Comparison of ENCODE assay signal across 37 cellular contexts in the genomic region with DNA sequence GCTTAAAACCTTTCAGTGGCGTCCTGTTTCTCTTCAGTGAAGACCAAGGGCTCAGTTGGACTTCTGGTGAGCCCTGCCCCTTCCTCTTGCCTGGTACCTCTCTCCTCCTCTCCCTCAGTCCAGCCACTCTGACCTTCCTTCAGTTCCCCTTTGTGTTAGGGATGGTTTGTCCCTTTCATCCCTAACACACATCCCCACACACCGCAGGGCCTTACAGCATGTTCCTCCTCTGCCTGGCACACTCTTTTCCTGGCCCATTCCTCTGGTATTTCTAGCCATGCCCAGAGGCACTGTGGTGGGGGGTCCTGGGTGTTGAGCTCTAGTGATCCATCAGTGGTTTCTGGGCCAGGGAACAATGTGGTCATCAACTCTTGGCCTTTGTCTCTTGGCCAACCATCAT. TPM values are rescaled to one million over a fixed set of nuclear protein-coding genes. Genes with fewer than 3 reads are reported as not detected.
DNase-seq lines count a peak whose midpoint lies in the region; ATAC-seq, FAIRE-seq and TF ChIP-seq lines count a peak whose summit lies in the region.
"Had no signal": no experiment of that assay in that cellular context is flagged by ENCODE, and none has a peak within 500 bp of the region (broad histone marks: within the 10 kb centered on the region; RNA-seq: fewer than 3 reads in every experiment).

No MANE protein-coding gene starts in this region.

- intact Hi-C loops in K562 (cut with micrococcal nuclease): no loop called here

- H3K14ac ChIP-seq in H1 (ENCODE audit: insufficient read length) (no peak overlapping the region), neuronal stem cell (ENCODE audit: low read length) (peak overlapping the region; percentile 17)

- in situ Hi-C loops in K562 (cut with MboI): no loop called here

- no TSS peak for BruUV-seq in K562 (replicated peaks; lab: Mats Ljungman, UMichigan)

- TF ChIP-seq POLR2A in K562 (conservative IDR thresholded peaks at IDR 0.05): no peak
- TF ChIP-seq POLR2A in H1 (IDR thresholded peaks at IDR 0.05; ENCODE audit: control extremely low read depth in 1 of 2, low read depth in 2 of 2, low read length in 2 of 2): no peak

- no peak for ATAC-seq in K562
- ATAC-seq in stimulated activated naive CD8-positive, alpha-beta T cell treated with anti-CD3 and anti-CD28 coated beads, Interleukin-15, Interleukin-2, amounts not matched to agents 100 U/mL and 50 U/mL, for 24 hours: no peak
- ATAC-seq: A549; CD8-positive, alpha-beta T cell had no signal

- H4K8ac ChIP-seq in H1 (ENCODE audit: extremely low read depth, insufficient read depth, low read length) (no peak overlapping the region), neuronal stem cell (ENCODE audit: low read depth, low read length) (no peak overlapping the region)

- no peaks in the 10 kb centered on the region for H3K79me2 ChIP-seq in K562 (ENCODE audit: control insufficient read depth, insufficient read depth, low read length)
- H3K79me2 ChIP-seq in H1 (ENCODE audit: control insufficient read depth in 1 of 2, insufficient read depth in 2 of 2, low read length in 2 of 2): no peaks in the 10 kb centered on the region

- H4K5ac ChIP-seq in H1 (ENCODE audit: insufficient read length, low read depth, low read length): no peak overlapping the region

- H3K4ac ChIP-seq in H1 (replicated peaks; ENCODE audit: insufficient read length, low read depth, low read length) (no peak overlapping the region), neuronal stem cell (ENCODE audit: low read length) (no peak overlapping the region)

- H2BK5ac ChIP-seq in H1 (ENCODE audit: low read depth, low read length) (no peak overlapping the region), neuronal stem cell (ENCODE audit: low read length) (no peak overlapping the region)

- no peak for TF ChIP-seq CTCF in K562 (IDR thresholded peaks at IDR 0.05 in 2 of 3, conservative IDR thresholded peaks at IDR 0.05 in 1 of 3; ENCODE audit: insufficient read depth in 2 of 3, low read depth in 1 of 3, low read length in 3 of 3)
- no peak for TF ChIP-seq CTCF in H1 (IDR thresholded peaks at IDR 0.05; ENCODE audit: control extremely low read depth in 1 of 3, insufficient read depth in 1 of 3, low read depth in 1 of 3, low read length in 3 of 3)

- H3K9me1 ChIP-seq in K562 (ENCODE audit: control insufficient read depth, insufficient read depth, low read length): peaks cover 47% of the 10 kb centered on the region

- POLR2A ChIA-PET in K562 (lab: Yijun Ruan, JAX) (interaction anchor here (0.9 to 19.9 kb wide), 2 partner anchors 24 to 57 kb away, joined by 4 to 414 read pairs; no protein-coding TSS in a partner anchor), H1 (lab: Charles Lee; ENCODE audit: partially characterized antibody) (no interaction called here)

- H2AK5ac ChIP-seq in H1 (ENCODE audit: low read depth, low read length) (no peak overlapping the region; the same call in 1 of the 2 replicates), neuronal stem cell (ENCODE audit: low read depth, low read length) (no peak overlapping the region)

- H3K9ac ChIP-seq in K562 (ENCODE audit: insufficient read depth in 1 of 2, low read depth in 2 of 2, low read length in 2 of 2) (no peak overlapping the region), H1 (replicated peaks in 1 of 4; ENCODE audit: extremely low read depth in 1 of 4, low read depth in 3 of 4, low read length in 3 of 4) (no peak overlapping the region), neuronal stem cell (ENCODE audit: low read depth, low read length, poor library complexity) (no peak overlapping the region)
- H3K9ac ChIP-seq: BLaER1; BLaER1 treated with 17β-estradiol and CSF1 and Interleukin-3, amounts not matched to agents 10 nM and 100 nM had no signal

- TF ChIP-seq RAD21 in K562 (CRISPR knock-in tag; conservative IDR thresholded peaks at IDR 0.05 in 1 of 2, IDR thresholded peaks at IDR 0.05 in 1 of 2) (no peak), H1 (IDR thresholded peaks at IDR 0.05 in 1 of 2, conservative IDR thresholded peaks at IDR 0.05 in 1 of 2; ENCODE audit: low read depth in 2 of 2, low read length in 2 of 2) (no peak)

- H3K4me2 ChIP-seq in K562 (ENCODE audit: insufficient read depth, low read length) (no peak overlapping the region), H1 (ENCODE audit: insufficient read depth in 1 of 2, low read depth in 2 of 2, low read length in 2 of 2) (no peak overlapping the region), neuronal stem cell (ENCODE audit: insufficient read depth, low read length, poor library complexity, severe bottlenecking) (no peak overlapping the region)
- H3K4me2 ChIP-seq: A549 had no signal

- 0 out of 2 replicates have a peak overlapping the region, but pooled peaks have one; percentile 14 for H2BK12ac ChIP-seq in H1 (ENCODE audit: low read depth, low read length)
- H2BK12ac ChIP-seq in neuronal stem cell (ENCODE audit: low read length): no peak overlapping the region

- H3K9me3 ChIP-seq in K562 (replicated peaks; ENCODE audit: control insufficient read depth, insufficient read depth, low read depth, low read length) (no peaks in the 10 kb centered on the region; the same call in 1 of the 2 replicates), H1 (ENCODE audit: insufficient read depth in 2 of 2, low read depth in 1 of 2, low read length in 1 of 2) (no peaks in the 10 kb centered on the region), neuronal stem cell (replicated peaks in 1 of 2; ENCODE audit: control insufficient read depth in 2 of 2, insufficient read depth in 1 of 2, low read depth in 1 of 2, low read length in 2 of 2) (peaks cover 0 to 4% of the 10 kb centered on the region in 2 donors)
- H3K9me3 ChIP-seq: A549; BE2C; BLaER1; BLaER1 treated with 17β-estradiol and CSF1 and Interleukin-3, amounts not matched to agents 10 nM and 100 nM; Caco-2 had no signal

- H3K23ac ChIP-seq in H1 (ENCODE audit: insufficient read length) (no peak overlapping the region), neuronal stem cell (ENCODE audit: low read depth, low read length, poor library complexity) (peak overlapping the region; percentile 37)

- H3K4me1 ChIP-seq in K562 (replicated peaks in 1 of 2; ENCODE audit: control insufficient read depth in 2 of 2, insufficient read depth in 2 of 2, low read length in 2 of 2) (peaks cover 14 to 41% of the 10 kb centered on the region in 2 experiments; a peak in 4 of 5 replicates), H1 (replicated peaks in 1 of 4; ENCODE audit: control insufficient read depth in 3 of 4, insufficient read depth in 4 of 4, low read length in 3 of 4) (peaks cover 2 to 11% (median 7%) of the 10 kb centered on the region in 4 experiments), neuronal stem cell (ENCODE audit: control insufficient read depth in 2 of 2, insufficient read depth in 1 of 2, low read depth in 1 of 2, low read length in 2 of 2) (peaks cover 8 to 18% of the 10 kb centered on the region in 2 donors)
- H3K4me1 ChIP-seq: BE2C, Caco-2 had no signal

- H3K27ac ChIP-seq in K562 (ENCODE audit: extremely low read depth, low read depth, low read length) (no peak overlapping the region), H1 (ENCODE audit: low read depth, low read length) (no peak overlapping the region), neuronal stem cell (replicated peaks; ENCODE audit: low read length) (no peak overlapping the region)
- H3K27ac ChIP-seq: 22Rv1; A549; BLaER1; BLaER1 treated with 17β-estradiol and CSF1 and Interleukin-3, amounts not matched to agents 10 nM and 100 nM; C4-2B had no signal

- CTCF ChIA-PET in K562 (lab: Yijun Ruan, JAX; ENCODE audit: low intra/inter-chr PET ratio) (interaction anchor here (0.6 kb wide), 2 partner anchors 14 to 732 kb away, joined by 3 read pairs; no protein-coding TSS in a partner anchor), H1 (lab: Charles Lee; ENCODE audit: partially characterized antibody) (interaction anchor here (0.6 kb wide), 1 partner anchor 50 kb away, joined by 3 read pairs; a partner anchor contains a TSS)

- peaks cover 4% of the 10 kb centered on the region for H3K23me2 ChIP-seq in H1 (ENCODE audit: low read depth, low read length)

- WGBS in K562 (ENCODE audit: insufficient coverage, low coverage, missing lambda C conversion rate): 2% methylated on average over 2 of the region's 2 CpGs
- WGBS in H1 (ENCODE audit: extremely low coverage in 1 of 2, insufficient coverage in 1 of 2, insufficient read length in 1 of 2, insufficient replicate concordance in 2 of 2, low coverage in 1 of 2, low lambda C conversion rate in 2 of 2, missing lambda C conversion rate in 1 of 2), 2 experiments: 82% methylated on average over 2 of the region's 2 CpGs; no CpG with 5 or more reads in 1 of the 2 experiments
- no CpG with 5 or more reads among the region's 2 CpGs for WGBS in neuronal stem cell (ENCODE audit: extremely low coverage in 2 of 2, insufficient read length in 2 of 2, insufficient replicate concordance in 1 of 2), 2 donors

- TF ChIP-seq EP300 in K562 (IDR thresholded peaks at IDR 0.05; ENCODE audit: low read length) (no peak), H1 (IDR thresholded peaks at IDR 0.05; ENCODE audit: borderline replicate concordance in 1 of 2, low read depth in 2 of 2, low read length in 2 of 2) (no peak)

- FAIRE-seq in K562 (lab: Jason Lieb, UNC) (no peak), H1 (lab: Jason Lieb, UNC) (no peak)
- FAIRE-seq: A204.1, A549, D721Med had no signal

- H3K4me3 ChIP-seq in K562: no peak overlapping the region
- H3K4me3 ChIP-seq in H1 (ENCODE audit: extremely low read depth in 1 of 4, insufficient read depth in 2 of 4, low read depth in 3 of 4, low read length in 4 of 4): no peak overlapping the region
- no peak overlapping the region for H3K4me3 ChIP-seq in neuronal stem cell (ENCODE audit: low read length in 2 of 2)
- H3K4me3 ChIP-seq: A549; BLaER1; BLaER1 treated with 17β-estradiol and CSF1 and Interleukin-3, amounts not matched to agents 10 nM and 100 nM had no signal

- no peaks in the 10 kb centered on the region for H3K36me3 ChIP-seq in K562 (ENCODE audit: control insufficient read depth, insufficient read depth, low read length)
- peaks cover 0 to 3% (median 0%) of the 10 kb centered on the region in 4 experiments; a peak in 1 of 8 replicates for H3K36me3 ChIP-seq in H1 (ENCODE audit: control insufficient read depth in 2 of 4, insufficient read depth in 4 of 4, low read length in 3 of 4)
- peaks cover 12 to 21% of the 10 kb centered on the region in 2 donors for H3K36me3 ChIP-seq in neuronal stem cell (replicated peaks in 1 of 2; ENCODE audit: control insufficient read depth in 2 of 2, insufficient read depth in 2 of 2, low read length in 2 of 2)
- H3K36me3 ChIP-seq: BE2C had no signal

- H3K56ac ChIP-seq in H1 (replicated peaks; ENCODE audit: insufficient read length, low read depth, low read length): no peak overlapping the region

- H3K27me3 ChIP-seq in K562 (ENCODE audit: control insufficient read depth in 2 of 2, insufficient read depth in 2 of 2, low read length in 2 of 2) (peaks cover 65 to 93% of the 10 kb centered on the region in 2 experiments), H1 (replicated peaks in 1 of 4; ENCODE audit: control insufficient read depth in 3 of 4, extremely low read depth in 1 of 4, insufficient read depth in 3 of 4, low read length in 3 of 4) (no peaks in the 10 kb centered on the region; a peak in 3 of 7 replicates), neuronal stem cell (ENCODE audit: control insufficient read depth in 3 of 3, insufficient read depth in 3 of 3, low read depth in 1 of 3, low read length in 3 of 3) (no peaks in the 10 kb centered on the region)
- H3K27me3 ChIP-seq: BE2C; BLaER1; BLaER1 treated with 17β-estradiol and CSF1 and Interleukin-3, amounts not matched to agents 10 nM and 100 nM had no signal

- H2BK15ac ChIP-seq in H1 (ENCODE audit: low read length) (no peak overlapping the region), neuronal stem cell (ENCODE audit: low read length) (no peak overlapping the region)

- no peak overlapping the region for H2BK120ac ChIP-seq in H1 (replicated peaks; ENCODE audit: low read depth, low read length)
- no peak overlapping the region for H2BK120ac ChIP-seq in neuronal stem cell (ENCODE audit: low read depth, low read length)

- peak in 2 of 4 experiments; percentile 54 to 55 for DNase-seq in K562 (ENCODE audit: extremely low read depth in 1 of 4, low spot score in 3 of 4)
- DNase-seq in H1 (ENCODE audit: low read depth in 1 of 2, low spot score in 2 of 2): no peak
- DNase-seq in neuronal stem cell (ENCODE audit: low spot score): no peak
- DNase-seq in SIG-M5 (lab: John Stamatoyannopoulos, UW): no peak
- no peak for DNase-seq in DMS153 (lab: John Stamatoyannopoulos, UW)
- DNase-seq in stimulated activated naive CD8-positive, alpha-beta T cell treated with anti-CD3 and anti-CD28 coated beads, Interleukin-15, Interleukin-2, amounts not matched to agents 100 U/mL and 50 U/mL, for 24 hours: no peak
- DNase-seq: 8988T; ACHN; AML-193; BE2C; C1 segment of cervical spinal cord; Caco-2; Calu3; CD4-positive, alpha-beta memory T cell; CD4-positive, alpha-beta T cell; CD4-positive, CD25-positive, alpha-beta regulatory T cell; CD8-positive, alpha-beta memory T cell; CD8-positive, alpha-beta T cell; COR-L47; DMS 273 treated with DMSO at 0.1 percent for 48 hours; DMS53; DMS79; DMS79 treated with DMSO at 0.1 percent for 48 hours; DND-41; EL had no signal

- peaks cover 94% of the 10 kb centered on the region for H4K20me1 ChIP-seq in K562 (replicated peaks; ENCODE audit: control insufficient read depth, insufficient read depth, low read length)
- peaks cover 8 to 17% of the 10 kb centered on the region in 2 experiments for H4K20me1 ChIP-seq in H1 (replicated peaks in 1 of 2; ENCODE audit: control insufficient read depth in 1 of 2, insufficient read depth in 2 of 2, low read length in 2 of 2)

- H2BK20ac ChIP-seq in H1 (ENCODE audit: low read length): no peak overlapping the region

- H3K18ac ChIP-seq in H1 (ENCODE audit: extremely low read depth, low read length) (no peak overlapping the region), neuronal stem cell (ENCODE audit: low read length) (no peak overlapping the region)

- H4K91ac ChIP-seq in H1 (replicated peaks; ENCODE audit: insufficient read length, low read length) (no peak overlapping the region), neuronal stem cell (ENCODE audit: low read depth, low read length, poor library complexity) (no peak overlapping the region)

- H2AFZ ChIP-seq in K562 (ENCODE audit: low read depth, low read length): no peak overlapping the region
- no peak overlapping the region for H2AFZ ChIP-seq in H1 (ENCODE audit: low read length)
- H2AFZ ChIP-seq in neuronal stem cell (ENCODE audit: low read length): no peak overlapping the region

- H3K79me1 ChIP-seq in H1 (ENCODE audit: low read depth, low read length) (no peaks in the 10 kb centered on the region; the same call in 1 of the 2 replicates), neuronal stem cell (ENCODE audit: low read depth, low read length) (peaks cover 26% of the 10 kb centered on the region)

RNA-seq across cellular contexts. Expression of a gene that starts 21.4 kb away (rescaled TPM):
- 0.79 and 1.2 TPM in 2 replicates for total RNA-seq in K562 (2011; cell fraction: chromatin; rRNA removed; ENCODE audit: low replicate concordance)
- 0.50 and 0.79 TPM in 2 replicates for total RNA-seq in K562 (2011; cell fraction: nucleolus; rRNA removed)
- 0.29 and 0.46 TPM in 2 replicates for total RNA-seq in K562 (2011; cell fraction: nucleoplasm; rRNA removed)
- total RNA-seq in K562 (2014; rRNA removed) (0.14 and 0.24 TPM in 2 replicates), K562 (2014; rRNA removed; fragmentation: Illumina TruSeq; extraction: Trizol) (0.04 and 0.10 TPM in 2 replicates), K562 (2015; rRNA removed; fragmentation: Illumina TruSeq; extraction: Trizol) (0.04 and 0.11 TPM in 2 replicates), K562 (2021) (0.22 and 0.74 TPM in 2 replicates)
- polyA plus RNA-seq in K562 (2011; rRNA removed) (0.13 and 0.22 TPM in 2 replicates), K562 (2014; fragmentation: Illumina TruSeq; extraction: Trizol) (0.12 and 0.13 TPM in 2 replicates), K562 (2014; fragmentation: Nextera tagmentation; extraction: Ambion mirVana) (not detected), K562 (2014; rRNA removed) (0.18 TPM in 1 of 2 replicates, not detected in the other), H1 (2011; rRNA removed) (6.6 and 6.9 TPM in 2 replicates)
- 0.15 and 0.31 TPM in 2 replicates for polyA plus RNA-seq in K562 (2011; cell fraction: cytosol; rRNA removed)
- 0.35 and 0.60 TPM in 2 replicates for polyA plus RNA-seq in K562 (2011; cell fraction: nucleus; rRNA removed)
- 0.14 and 0.26 TPM in 2 replicates for polyA plus RNA-seq in K562 (2012)
- polyA minus RNA-seq in K562 (2011; rRNA and poly(A)+ RNA removed): 0.21 and 0.32 TPM in 2 replicates
- polyA minus RNA-seq in K562 (2011; cell fraction: cytosol; rRNA and poly(A)+ RNA removed): 0.57 TPM in 1 of 2 replicates, not detected in the other
- 0.40 and 0.67 TPM in 2 replicates for polyA minus RNA-seq in K562 (2011; cell fraction: nucleus; rRNA and poly(A)+ RNA removed)
- 9.6 and 9.7 TPM in 2 replicates for total RNA-seq in H1 (2021; fragmentation: NEBNext Ultra II Directional; extraction: Animal tissue kit (Norgen Biotek cat#: 25700))
- 7.7 TPM for polyA plus RNA-seq in H1 (2011; cell fraction: cytosol; rRNA removed)
- polyA plus RNA-seq in H1 (2011; cell fraction: nucleus; rRNA removed): 7.4 TPM
- 5.7 to 7.8 TPM (median 6.8 TPM) in 4 replicates for polyA plus RNA-seq in H1 (2012, experiment 1 of 2)
- 4.4 TPM for polyA plus RNA-seq in H1 (2012, experiment 2 of 2)
- 5.3 TPM for polyA plus RNA-seq in H1 (2013, experiment 1 of 2)
- polyA plus RNA-seq in H1 (2013, experiment 2 of 2): 5.5 TPM
- 6.4 and 7.5 TPM in 2 replicates for polyA minus RNA-seq in H1 (2011; rRNA and poly(A)+ RNA removed)
- polyA minus RNA-seq in H1 (2011; cell fraction: cytosol; rRNA and poly(A)+ RNA removed): 5.6 TPM
- polyA minus RNA-seq in H1 (2011; cell fraction: nucleus; rRNA and poly(A)+ RNA removed): 4.3 TPM
- 36.9 TPM for polyA plus RNA-seq in neuronal stem cell (2013, experiment 1 of 2)
- polyA plus RNA-seq in neuronal stem cell (2013, experiment 2 of 2): 37.0 TPM
- total RNA-seq: CD8-positive, alpha-beta T cell had no signal

RNA-seq across cellular contexts. Expression of a gene that starts 50.0 kb away (rescaled TPM):
- not detected in 2 replicates for total RNA-seq in K562 (2011; cell fraction: chromatin; rRNA removed; ENCODE audit: low replicate concordance)
- total RNA-seq in K562 (2011; cell fraction: nucleolus; rRNA removed): not detected in 2 replicates
- total RNA-seq in K562 (2011; cell fraction: nucleoplasm; rRNA removed): not detected in 2 replicates
- total RNA-seq in K562 (2014; rRNA removed) (not detected in 2 replicates), K562 (2014; rRNA removed; fragmentation: Illumina TruSeq; extraction: Trizol) (not detected in 2 replicates), K562 (2015; rRNA removed; fragmentation: Illumina TruSeq; extraction: Trizol) (not detected in 2 replicates), K562 (2021) (not detected in 2 replicates)
- polyA plus RNA-seq in K562 (2011; rRNA removed) (0.24 TPM in 1 of 2 replicates, not detected in the other), K562 (2014; fragmentation: Illumina TruSeq; extraction: Trizol) (not detected in 2 replicates), K562 (2014; fragmentation: Nextera tagmentation; extraction: Ambion mirVana) (under 1 TPM in 1 of 2 experiments, not detected in 1; 0.35 TPM), K562 (2014; rRNA removed) (not detected in 2 replicates), H1 (2011; rRNA removed) (0.28 and 0.30 TPM in 2 replicates)
- polyA plus RNA-seq in K562 (2011; cell fraction: cytosol; rRNA removed): not detected in 2 replicates
- 0.27 TPM in 1 of 2 replicates, not detected in the other for polyA plus RNA-seq in K562 (2011; cell fraction: nucleus; rRNA removed)
- polyA plus RNA-seq in K562 (2012): not detected in 2 replicates
- not detected in 2 replicates for polyA minus RNA-seq in K562 (2011; rRNA and poly(A)+ RNA removed)
- not detected in 2 replicates for polyA minus RNA-seq in K562 (2011; cell fraction: cytosol; rRNA and poly(A)+ RNA removed)
- polyA minus RNA-seq in K562 (2011; cell fraction: nucleus; rRNA and poly(A)+ RNA removed): not detected in 2 replicates
- total RNA-seq in H1 (2021; fragmentation: NEBNext Ultra II Directional; extraction: Animal tissue kit (Norgen Biotek cat#: 25700)): 0.84 TPM in 1 of 2 replicates, not detected in the other
- polyA plus RNA-seq in H1 (2011; cell fraction: cytosol; rRNA removed): 0.28 TPM
- polyA plus RNA-seq in H1 (2011; cell fraction: nucleus; rRNA removed): 0.33 TPM
- polyA plus RNA-seq in H1 (2012, experiment 1 of 2): 0.24 to 0.43 TPM (median 0.28 TPM) in 3 of 4 replicates, not detected in the other
- 0.22 TPM for polyA plus RNA-seq in H1 (2012, experiment 2 of 2)
- 0.10 TPM for polyA plus RNA-seq in H1 (2013, experiment 1 of 2)
- 0.13 TPM for polyA plus RNA-seq in H1 (2013, experiment 2 of 2)
- 0.13 and 0.39 TPM in 2 replicates for polyA minus RNA-seq in H1 (2011; rRNA and poly(A)+ RNA removed)
- not detected for polyA minus RNA-seq in H1 (2011; cell fraction: cytosol; rRNA and poly(A)+ RNA removed)
- not detected for polyA minus RNA-seq in H1 (2011; cell fraction: nucleus; rRNA and poly(A)+ RNA removed)
- 2.0 TPM for polyA plus RNA-seq in neuronal stem cell (2013, experiment 1 of 2)
- polyA plus RNA-seq in neuronal stem cell (2013, experiment 2 of 2): 2.2 TPM
- total RNA-seq: A172; A673; B cell; Calu3; CD4-positive, alpha-beta memory T cell; CD4-positive, CD25-positive, alpha-beta regulatory T cell; CD8-positive, alpha-beta memory T cell; Daoy had no signal
- polyA plus RNA-seq: CD14-positive monocyte; CD4-positive, alpha-beta memory T cell had no signal

RNA-seq across cellular contexts. Expression of a gene that starts 53.5 kb away (rescaled TPM):
- not detected in 2 replicates for total RNA-seq in K562 (2011; cell fraction: chromatin; rRNA removed; ENCODE audit: low replicate concordance)
- total RNA-seq in K562 (2011; cell fraction: nucleolus; rRNA removed): not detected in 2 replicates
- not detected in 2 replicates for total RNA-seq in K562 (2011; cell fraction: nucleoplasm; rRNA removed)
- total RNA-seq in K562 (2014; rRNA removed) (0.04 and 0.50 TPM in 2 replicates), K562 (2014; rRNA removed; fragmentation: Illumina TruSeq; extraction: Trizol) (not detected in 2 replicates), K562 (2015; rRNA removed; fragmentation: Illumina TruSeq; extraction: Trizol) (not detected in 2 replicates), K562 (2021) (0.09 TPM in 1 of 2 replicates, not detected in the other)
- polyA plus RNA-seq in K562 (2011; rRNA removed) (0.01 and 0.04 TPM in 2 replicates), K562 (2014; fragmentation: Illumina TruSeq; extraction: Trizol) (not detected in 2 replicates), K562 (2014; fragmentation: Nextera tagmentation; extraction: Ambion mirVana) (under 1 TPM; 0.04 to 0.08 TPM), K562 (2014; rRNA removed) (0.08 TPM in 1 of 2 replicates, not detected in the other), H1 (2011; rRNA removed) (1.4 and 1.5 TPM in 2 replicates)
- polyA plus RNA-seq in K562 (2011; cell fraction: cytosol; rRNA removed): 0.58 TPM in 1 of 2 replicates, not detected in the other
- polyA plus RNA-seq in K562 (2011; cell fraction: nucleus; rRNA removed): 0.06 TPM in 1 of 2 replicates, not detected in the other
- 0.08 and 0.18 TPM in 2 replicates for polyA plus RNA-seq in K562 (2012)
- 0.42 TPM in 1 of 2 replicates, not detected in the other for polyA minus RNA-seq in K562 (2011; rRNA and poly(A)+ RNA removed)
- polyA minus RNA-seq in K562 (2011; cell fraction: cytosol; rRNA and poly(A)+ RNA removed): not detected in 2 replicates
- polyA minus RNA-seq in K562 (2011; cell fraction: nucleus; rRNA and poly(A)+ RNA removed): 0.11 and 0.40 TPM in 2 replicates
- 1.0 and 1.1 TPM in 2 replicates for total RNA-seq in H1 (2021; fragmentation: NEBNext Ultra II Directional; extraction: Animal tissue kit (Norgen Biotek cat#: 25700))
- 0.75 TPM for polyA plus RNA-seq in H1 (2011; cell fraction: cytosol; rRNA removed)
- 0.86 TPM for polyA plus RNA-seq in H1 (2011; cell fraction: nucleus; rRNA removed)
- 0.84 to 1.0 TPM (median 0.98 TPM) in 4 replicates for polyA plus RNA-seq in H1 (2012, experiment 1 of 2)
- polyA plus RNA-seq in H1 (2012, experiment 2 of 2): 0.87 TPM
- 0.79 TPM for polyA plus RNA-seq in H1 (2013, experiment 1 of 2)
- polyA plus RNA-seq in H1 (2013, experiment 2 of 2): 0.79 TPM
- 1.0 and 1.5 TPM in 2 replicates for polyA minus RNA-seq in H1 (2011; rRNA and poly(A)+ RNA removed)
- polyA minus RNA-seq in H1 (2011; cell fraction: cytosol; rRNA and poly(A)+ RNA removed): 0.44 TPM
- 0.70 TPM for polyA minus RNA-seq in H1 (2011; cell fraction: nucleus; rRNA and poly(A)+ RNA removed)
- 4.5 TPM for polyA plus RNA-seq in neuronal stem cell (2013, experiment 1 of 2)
- polyA plus RNA-seq in neuronal stem cell (2013, experiment 2 of 2): 4.5 TPM
